ENCODE assay signal across 8 cellular contexts in genomic region chr1:226973898-226974543, GRCh38. TPM values are rescaled to one million over a fixed set of nuclear protein-coding genes. Genes with fewer than 3 reads are reported as not detected.
DNase-seq lines count a peak whose midpoint lies in the region; ATAC-seq and TF ChIP-seq lines count a peak whose summit lies in the region.

No MANE protein-coding gene starts in this region.

- H3K36me3 ChIP-seq in psoas muscle (ENCODE audit: insufficient read depth in 1 of 2, low read depth in 1 of 2) (peaks cover 0 to 20% of the 10 kb centered on the region in 2 donors), BE2C (peaks cover 19% of the 10 kb centered on the region)

- H3K9me3 ChIP-seq in psoas muscle, result peaks cover 6% of the 10 kb centered on the region
- no peaks in the 10 kb centered on the region; the same call in 1 of the 2 replicates for H3K9me3 ChIP-seq in BE2C

- WGBS in psoas muscle, 3 donors, result 19 to 24% (median 21%) methylated on average over 11 of the region's 11 CpGs

- no peaks in the 10 kb centered on the region for H3K27me3 ChIP-seq in psoas muscle (ENCODE audit: insufficient read depth in 3 of 3, low read length in 2 of 3)
- H3K27me3 ChIP-seq in BE2C, result no peaks in the 10 kb centered on the region

- in situ Hi-C loops in astrocyte of the spinal cord (cut with HindIII; ENCODE audit: low sequenced_read_pairs), result no loop called here

- intact Hi-C loops in left cardiac atrium (cut with DNase I), result no loop called here
- intact Hi-C loops in psoas muscle (cut with DNase I), result loop anchor here in 1 of 2 donors (2.0 kb wide), 1 partner anchor 31 kb away; no protein-coding TSS in a partner anchor

- peak; percentile 29 for DNase-seq in astrocyte of the spinal cord (ENCODE audit: low read depth, low spot score)
- DNase-seq in left cardiac atrium, result peak; percentile 56
- peak; percentile 73 to 81 for DNase-seq in psoas muscle
- no peak for DNase-seq in NOMO-1 treated with dmso at 0.1 percent for 144 hours (lab: John Stamatoyannopoulos, UW; ENCODE audit: unreplicated experiment)
- DNase-seq in BE2C, result no peak
- no peak for DNase-seq in NAMALWA (ENCODE audit: low spot score)

- no peak for TF ChIP-seq CTCF in C4-2B (conservative IDR thresholded peaks at IDR 0.05)
- TF ChIP-seq CTCF in astrocyte of the spinal cord (IDR thresholded peaks at IDR 0.05; ENCODE audit: low read depth, low read length), result no peak
- TF ChIP-seq CTCF in psoas muscle (IDR thresholded peaks at IDR 0.05), result no peak
- no peak for TF ChIP-seq CTCF in BE2C (IDR thresholded peaks at IDR 0.05; ENCODE audit: low read depth, low read length)

- peak; percentile 71 to 75 for ATAC-seq in left cardiac atrium
- peak; percentile 49 to 71 (median 62) for ATAC-seq in psoas muscle
- ATAC-seq in HG03378 (IDR thresholded peaks at IDR 0.05; ENCODE audit: unreplicated experiment), result no peak

- H3K27ac ChIP-seq in C4-2B (peak overlapping the region; percentile 46), psoas muscle (peak overlapping the region; percentile 95)

- H3K4me1 ChIP-seq in psoas muscle (peaks cover 68% of the 10 kb centered on the region), BE2C (peaks cover 24% of the 10 kb centered on the region)

- H3K4me3 ChIP-seq in astrocyte of the spinal cord (ENCODE audit: low read depth, low read length), result no peak overlapping the region
- peak overlapping the region; percentile 46 for H3K4me3 ChIP-seq in psoas muscle
- H3K4me3 ChIP-seq in BE2C (ENCODE audit: low read depth, low read length), result no peak overlapping the region

RNA-seq across cellular contexts. Expression of gene COQ8A, which starts 33.9 kb away (rescaled TPM):
- total RNA-seq in left cardiac atrium, result 100 to 1,000 TPM; 107 to 179 TPM
- total RNA-seq in psoas muscle, result 1,000 to 10,000 TPM in 1 of 4 donors, 100 to 1,000 TPM in 3; 574 to 1,432 (median 837) TPM
- 1,000 to 10,000 TPM in 1 of 3 donors, 100 to 1,000 TPM in 2; 134 to 1,231 (median 616) TPM for polyA plus RNA-seq in psoas muscle
- 49.4 TPM for polyA plus RNA-seq in BE2C (2012; ENCODE audit: insufficient read depth, insufficient read length, low read depth)

Comparison
In these comparisons a context has a peak if more than half of its experiments do, and no peak if none do; other contexts are left out.
1. DNase-seq: peak in astrocyte of the spinal cord (single experiment), left cardiac atrium (single experiment) and psoas muscle (2 of 2); none in NOMO-1 treated with dmso at 0.1 percent for 144 hours (single experiment), BE2C (single experiment) and NAMALWA (single experiment).